11 cellular contexts compared by ENCODE assay signal in the genomic region with DNA sequence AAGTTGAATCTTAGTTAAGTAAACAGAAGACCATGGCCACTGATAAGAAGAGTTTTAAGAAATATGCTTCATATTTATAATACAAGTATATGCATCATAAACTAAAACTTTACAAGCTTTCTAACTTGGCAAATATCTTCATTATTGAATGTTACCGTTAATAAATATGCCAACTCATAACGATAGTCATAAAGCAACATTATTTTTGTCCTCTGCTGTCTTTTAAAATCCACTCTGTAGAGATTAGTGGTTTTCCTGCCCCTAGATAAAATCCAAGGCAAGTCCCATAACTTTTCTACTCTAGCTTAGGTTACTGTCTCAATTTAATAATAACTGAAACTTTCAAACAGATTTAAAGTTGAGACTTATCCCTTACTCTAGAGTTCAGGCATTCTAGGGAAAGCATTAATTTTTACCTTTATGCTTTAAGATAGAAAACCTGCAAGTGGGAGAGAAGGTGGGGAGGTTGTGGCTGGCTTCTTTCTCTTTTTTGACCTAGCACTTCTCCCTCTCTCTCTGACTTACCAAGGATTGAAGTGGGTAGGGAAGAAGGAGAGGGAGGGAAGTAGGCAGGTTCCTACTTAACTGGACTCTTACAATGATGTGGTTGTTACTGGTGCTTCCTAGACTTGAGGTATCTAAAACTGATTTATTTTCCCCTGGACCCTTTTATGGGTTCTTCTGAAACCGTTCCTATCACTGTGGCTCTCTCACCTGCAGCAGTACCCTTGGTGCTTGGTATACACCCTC. TPM values are rescaled to one million over a fixed set of nuclear protein-coding genes. Genes with fewer than 3 reads are reported as not detected.
DNase-seq lines count a peak whose midpoint lies in the region; ATAC-seq and TF ChIP-seq lines count a peak whose summit lies in the region.
"Had no signal": no experiment of that assay in that cellular context is flagged by ENCODE, and none has a peak within 500 bp of the region (broad histone marks: within the 10 kb centered on the region; RNA-seq: fewer than 3 reads in every experiment).

No MANE protein-coding gene starts in this region.

- H3K4me2 ChIP-seq in hepatocyte: peak overlapping the region; percentile 47
- H3K4me2 ChIP-seq: BLaER1 had no signal

- H3K9me3 Mint-ChIP-seq in activated T-cell treated with anti-CD3 and anti-CD28 coated beads, Interleukin-2, amount 50 U/mL, for 72 hours: no peaks in the 10 kb centered on the region
- H3K9me3 Mint-ChIP-seq in WTC11: no peaks in the 10 kb centered on the region

- DNase-seq in activated T-cell treated with anti-CD3 and anti-CD28 coated beads, Interleukin-2, amount 50 U/mL, for 72 hours: no peak
- DNase-seq in activated T-cell treated with anti-CD3 and anti-CD28 coated beads for 4 hours (no peak), WTC11 (ENCODE audit: low spot score) (no peak), hepatocyte (ENCODE audit: low spot score) (no peak), MG63 (no peak), NCI-H1436 treated with DMSO at 0.1 percent for 48 hours (lab: John Stamatoyannopoulos, UW) (no peak), NCI-H69 (lab: John Stamatoyannopoulos, UW) (no peak)
- DNase-seq: kidney, MM.1S had no signal

- no peaks in the 10 kb centered on the region for H3K27me3 Mint-ChIP-seq in activated T-cell treated with anti-CD3 and anti-CD28 coated beads, Interleukin-2, amount 50 U/mL, for 72 hours (ENCODE audit: low read depth)
- no peaks in the 10 kb centered on the region for H3K27me3 Mint-ChIP-seq in WTC11 (ENCODE audit: low read depth)

- H3K4me3 Mint-ChIP-seq in activated T-cell treated with anti-CD3 and anti-CD28 coated beads, Interleukin-2, amount 50 U/mL, for 72 hours: peak overlapping the region; percentile 70 to 76
- H3K4me3 Mint-ChIP-seq in WTC11: no peak overlapping the region

- peak overlapping the region; percentile 89 for H3K27ac ChIP-seq in hepatocyte
- peak overlapping the region; percentile 5 for H3K27ac ChIP-seq in subcutaneous abdominal adipose tissue (ENCODE audit: low read depth, low read length)
- H3K27ac ChIP-seq: BLaER1 had no signal

- 66% methylated on average over 3 of the region's 3 CpGs for WGBS in hepatocyte (ENCODE audit: low lambda C conversion rate, missing lambda C conversion rate)

- peaks cover 8% of the 10 kb centered on the region for H3K79me2 ChIP-seq in hepatocyte

- no peak for ATAC-seq in activated T-cell treated with anti-CD3 and anti-CD28 coated beads, Interleukin-2, amount 50 U/mL, for 72 hours (replicated peaks in 1 of 2)
- no peak for ATAC-seq in WTC11

- CTCF ChIA-PET in WTC11 (lab: Charles Lee): no interaction called here

- H2AFZ ChIP-seq in hepatocyte: no peak overlapping the region

- no peak overlapping the region for H3K9ac ChIP-seq in subcutaneous abdominal adipose tissue (ENCODE audit: low read length in 5 of 5)
- H3K9ac ChIP-seq: BLaER1 had no signal

- no peak overlapping the region for H3K4me3 ChIP-seq in hepatocyte
- H3K4me3 ChIP-seq in subcutaneous abdominal adipose tissue (ENCODE audit: low read depth in 1 of 5, low read length in 5 of 5): no peak overlapping the region
- no peak overlapping the region for H3K4me3 ChIP-seq in MG63
- H3K4me3 ChIP-seq: BLaER1 had no signal

- peaks cover 5 to 22% of the 10 kb centered on the region in 2 donors for H3K36me3 Mint-ChIP-seq in activated T-cell treated with anti-CD3 and anti-CD28 coated beads, Interleukin-2, amount 50 U/mL, for 72 hours (ENCODE audit: insufficient read depth in 2 of 2)
- peaks cover 8% of the 10 kb centered on the region for H3K36me3 Mint-ChIP-seq in WTC11

- no peaks in the 10 kb centered on the region for H3K9me3 ChIP-seq in hepatocyte (ENCODE audit: low read depth)
- H3K9me3 ChIP-seq in subcutaneous abdominal adipose tissue (ENCODE audit: control insufficient read depth in 5 of 5, low read length in 5 of 5): no peaks in the 10 kb centered on the region
- no peaks in the 10 kb centered on the region for H3K9me3 ChIP-seq in MG63
- H3K9me3 ChIP-seq: BLaER1 had no signal

- H3K4me1 Mint-ChIP-seq in activated T-cell treated with anti-CD3 and anti-CD28 coated beads, Interleukin-2, amount 50 U/mL, for 72 hours (ENCODE audit: low read depth): peaks cover 97% of the 10 kb centered on the region
- peaks cover 1% of the 10 kb centered on the region; the same call in 1 of the 2 replicates for H3K4me1 Mint-ChIP-seq in WTC11

- POLR2A ChIA-PET in WTC11 (lab: Charles Lee): no interaction called here

- no peaks in the 10 kb centered on the region for H4K20me1 ChIP-seq in hepatocyte (ENCODE audit: insufficient read depth, poor library complexity, severe bottlenecking)

- no peaks in the 10 kb centered on the region for H3K36me3 ChIP-seq in hepatocyte (replicated peaks; ENCODE audit: insufficient read depth, low read depth)
- peaks cover 0 to 6% (median 2%) of the 10 kb centered on the region in 5 donors for H3K36me3 ChIP-seq in subcutaneous abdominal adipose tissue (ENCODE audit: control insufficient read depth in 5 of 5, insufficient read depth in 5 of 5, low read length in 5 of 5)
- H3K36me3 ChIP-seq in MG63: peaks cover 23% of the 10 kb centered on the region

- H3K27ac Mint-ChIP-seq in activated T-cell treated with anti-CD3 and anti-CD28 coated beads, Interleukin-2, amount 50 U/mL, for 72 hours: peak overlapping the region; percentile 95
- peak overlapping the region; percentile 48; the same call in 1 of the 2 replicates for H3K27ac Mint-ChIP-seq in WTC11

- H3K4me1 ChIP-seq in hepatocyte (ENCODE audit: insufficient read depth) (peaks cover 42% of the 10 kb centered on the region), subcutaneous abdominal adipose tissue (ENCODE audit: control insufficient read depth in 5 of 5, insufficient read depth in 5 of 5, low read length in 5 of 5) (peaks cover 0 to 18% (median 3%) of the 10 kb centered on the region in 5 donors)

- H3K27me3 ChIP-seq in hepatocyte (no peaks in the 10 kb centered on the region), subcutaneous abdominal adipose tissue (ENCODE audit: control insufficient read depth in 5 of 5, insufficient read depth in 4 of 5, low read length in 5 of 5) (no peaks in the 10 kb centered on the region), MG63 (no peaks in the 10 kb centered on the region)
- H3K27me3 ChIP-seq: BLaER1 had no signal

- no peaks in the 10 kb centered on the region for H3K9me2 ChIP-seq in hepatocyte (replicated peaks; ENCODE audit: insufficient read depth)

- TF ChIP-seq CTCF in WTC11 (IDR thresholded peaks at IDR 0.05): no peak
- TF ChIP-seq CTCF in hepatocyte (IDR thresholded peaks at IDR 0.05; ENCODE audit: poor library complexity): no peak

TF ChIP-seq in WTC11, 78 proteins besides CTCF, POLR2A, EP300 and RAD21 (continues in another document):
- TF ChIP-seq JAZF1 (CRISPR knock-in tag; IDR thresholded peaks at IDR 0.05) (no peak), FOXP1 (CRISPR knock-in tag; IDR thresholded peaks at IDR 0.05; ENCODE audit: borderline replicate concordance) (no peak)
- TF ChIP-seq, protein P1, sequence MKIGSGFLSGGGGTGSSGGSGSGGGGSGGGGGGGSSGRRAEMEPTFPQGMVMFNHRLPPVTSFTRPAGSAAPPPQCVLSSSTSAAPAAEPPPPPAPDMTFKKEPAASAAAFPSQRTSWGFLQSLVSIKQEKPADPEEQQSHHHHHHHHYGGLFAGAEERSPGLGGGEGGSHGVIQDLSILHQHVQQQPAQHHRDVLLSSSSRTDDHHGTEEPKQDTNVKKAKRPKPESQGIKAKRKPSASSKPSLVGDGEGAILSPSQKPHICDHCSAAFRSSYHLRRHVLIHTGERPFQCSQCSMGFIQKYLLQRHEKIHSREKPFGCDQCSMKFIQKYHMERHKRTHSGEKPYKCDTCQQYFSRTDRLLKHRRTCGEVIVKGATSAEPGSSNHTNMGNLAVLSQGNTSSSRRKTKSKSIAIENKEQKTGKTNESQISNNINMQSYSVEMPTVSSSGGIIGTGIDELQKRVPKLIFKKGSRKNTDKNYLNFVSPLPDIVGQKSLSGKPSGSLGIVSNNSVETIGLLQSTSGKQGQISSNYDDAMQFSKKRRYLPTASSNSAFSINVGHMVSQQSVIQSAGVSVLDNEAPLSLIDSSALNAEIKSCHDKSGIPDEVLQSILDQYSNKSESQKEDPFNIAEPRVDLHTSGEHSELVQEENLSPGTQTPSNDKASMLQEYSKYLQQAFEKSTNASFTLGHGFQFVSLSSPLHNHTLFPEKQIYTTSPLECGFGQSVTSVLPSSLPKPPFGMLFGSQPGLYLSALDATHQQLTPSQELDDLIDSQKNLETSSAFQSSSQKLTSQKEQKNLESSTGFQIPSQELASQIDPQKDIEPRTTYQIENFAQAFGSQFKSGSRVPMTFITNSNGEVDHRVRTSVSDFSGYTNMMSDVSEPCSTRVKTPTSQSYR (CRISPR knock-in tag; IDR thresholded peaks at IDR 0.05): no peak
- TF ChIP-seq, protein P2, sequence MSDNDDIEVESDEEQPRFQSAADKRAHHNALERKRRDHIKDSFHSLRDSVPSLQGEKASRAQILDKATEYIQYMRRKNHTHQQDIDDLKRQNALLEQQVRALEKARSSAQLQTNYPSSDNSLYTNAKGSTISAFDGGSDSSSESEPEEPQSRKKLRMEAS (CRISPR knock-in tag; IDR thresholded peaks at IDR 0.05): no peak

RNA-seq across cellular contexts. Expression of a gene that starts 29.6 kb away (rescaled TPM):
- 100 to 1,000 TPM in 1 of 2 donors, 10 to 100 TPM in 1; 88.7 to 116 TPM for total RNA-seq in activated T-cell treated with anti-CD3 and anti-CD28 coated beads, Interleukin-2, amount 50 U/mL, for 72 hours
- total RNA-seq in WTC11 (2021): 74.9 to 76.8 TPM (median 75.7 TPM) in 3 replicates
- total RNA-seq in hepatocyte: 36.2 and 37.4 TPM in 2 replicates
- 13.0 and 15.1 TPM in 2 replicates for polyA plus RNA-seq in hepatocyte
- 30.8 and 53.5 TPM in 2 replicates for total RNA-seq in MG63 (2014; rRNA removed; shearing (Covaris generic); ENCODE audit: low replicate concordance)
